In the genomic region with DNA sequence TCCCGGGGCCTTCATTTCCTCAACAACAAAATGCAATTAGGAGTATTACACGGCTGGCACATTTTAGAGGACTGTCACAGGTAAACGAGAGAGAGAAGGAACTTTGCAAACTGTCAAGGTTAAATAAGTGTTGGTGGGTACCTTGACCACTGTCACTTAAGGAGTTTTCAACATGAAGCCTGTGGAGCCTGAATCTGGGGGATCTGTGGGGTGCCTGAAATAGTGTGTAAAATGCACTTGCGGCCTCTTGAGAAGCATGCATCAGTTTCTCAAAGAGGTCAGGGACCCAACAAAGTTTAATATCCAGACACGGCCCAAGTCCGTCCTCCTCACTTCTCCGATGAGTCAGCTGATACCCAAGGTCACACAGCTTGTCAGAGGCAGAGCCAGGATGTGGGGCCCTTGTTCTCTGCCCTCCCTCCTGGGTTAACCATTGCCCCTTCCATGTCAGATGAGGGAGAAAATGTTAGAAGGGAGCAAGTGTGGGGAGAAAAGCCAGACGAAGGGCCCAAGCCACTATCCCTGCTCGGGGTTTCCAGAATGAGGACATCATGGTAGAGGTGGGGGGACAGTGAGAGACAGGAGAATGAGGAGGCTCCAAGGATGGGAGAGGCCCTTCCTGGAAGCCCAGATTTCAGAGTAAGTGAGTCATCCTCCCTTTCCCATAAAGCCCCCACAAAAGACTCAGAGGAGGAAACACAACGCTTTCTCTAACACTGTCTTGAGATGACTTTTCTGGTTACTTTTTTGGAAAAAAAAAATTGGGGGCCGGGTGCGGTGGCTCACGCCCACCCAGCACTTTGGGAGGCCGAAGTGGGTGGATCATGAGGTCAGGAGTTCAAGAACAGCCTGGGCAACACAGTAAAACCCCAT, we compare ENCODE assay signal across 10 cellular contexts. TPM values are rescaled to one million over a fixed set of nuclear protein-coding genes. Genes with fewer than 3 reads are reported as not detected.
DNase-seq lines count a peak whose midpoint lies in the region; TF ChIP-seq lines count a peak whose summit lies in the region.
"Had no signal": no experiment of that assay in that cellular context is flagged by ENCODE, and none has a peak within 500 bp of the region (broad histone marks: within the 10 kb centered on the region; RNA-seq: fewer than 3 reads in every experiment).

No MANE protein-coding gene starts in this region.

- DNase-seq in activated naive CD4-positive, alpha-beta T cell treated with anti-CD3 and anti-CD28 coated beads for 36 hours: peak; percentile 22
- DNase-seq in activated naive CD4-positive, alpha-beta T cell treated with anti-CD3 and anti-CD28 coated beads, Interleukin-2, amount 10 ng/mL, durations not matched to agents 7 days and 5 days: no peak
- DNase-seq in adipocyte (ENCODE audit: low read depth) (peak; percentile 24), mesenchymal stem cell (peak; percentile 95), transverse colon (peak; percentile 42), NCI-H2029 treated with DMSO at 0.1 percent for 48 hours (lab: John Stamatoyannopoulos, UW) (no peak), MM.1S (no peak), GDM1 (lab: John Stamatoyannopoulos, UW) (no peak)
- DNase-seq: NCI-H69 had no signal

- no peaks in the 10 kb centered on the region for H3K9me2 ChIP-seq in MM.1S (replicated peaks; ENCODE audit: insufficient read depth, low read length)

- H3K4me1 ChIP-seq in adipocyte (ENCODE audit: control insufficient read depth, insufficient read depth, low read length) (peaks cover 39% of the 10 kb centered on the region), mesenchymal stem cell (ENCODE audit: control insufficient read depth, insufficient read depth, low read depth, low read length) (peaks cover 19% of the 10 kb centered on the region), transverse colon (peaks cover 37 to 62% (median 47%) of the 10 kb centered on the region in 4 donors), MM.1S (ENCODE audit: low read length) (peaks cover 4% of the 10 kb centered on the region; the same call in 1 of the 2 replicates)

- H2BK120ac ChIP-seq in mesenchymal stem cell (ENCODE audit: low read depth, low read length): peak overlapping the region; percentile 44

- no peaks in the 10 kb centered on the region for H3F3A ChIP-seq in MM.1S (ENCODE audit: insufficient read depth, low read length)

- H2AK5ac ChIP-seq in mesenchymal stem cell (ENCODE audit: low read length, severe bottlenecking): no peak overlapping the region

- no peaks in the 10 kb centered on the region for H3K27me3 Mint-ChIP-seq in activated naive CD4-positive, alpha-beta T cell treated with anti-CD3 and anti-CD28 coated beads for 36 hours (ENCODE audit: low read depth)
- peaks cover 32% of the 10 kb centered on the region for H3K27me3 Mint-ChIP-seq in activated naive CD4-positive, alpha-beta T cell treated with anti-CD3 and anti-CD28 coated beads, Interleukin-2, amount 10 ng/mL, durations not matched to agents 7 days and 5 days

- H3K79me2 ChIP-seq in MM.1S (ENCODE audit: low read length): no peaks in the 10 kb centered on the region

- H2AFZ ChIP-seq in mesenchymal stem cell (ENCODE audit: low read depth, low read length) (peak overlapping the region; percentile 73), MM.1S (ENCODE audit: low read length) (no peak overlapping the region)

- H2BK15ac ChIP-seq in mesenchymal stem cell (ENCODE audit: low read depth, poor library complexity, severe bottlenecking): peak overlapping the region; percentile 37

- H3K4ac ChIP-seq in mesenchymal stem cell (ENCODE audit: low read depth in 1 of 2, low read length in 2 of 2): peak overlapping the region in 1 of 2 experiments; percentile 90

- H3K18ac ChIP-seq in mesenchymal stem cell (ENCODE audit: low read depth in 1 of 2, low read length in 2 of 2): peak overlapping the region; percentile 18 to 99

- H3K27ac ChIP-seq in mesenchymal stem cell (ENCODE audit: low read length, poor library complexity, severe bottlenecking): peak overlapping the region; percentile 67
- peak overlapping the region; percentile 77 to 86 (median 84) for H3K27ac ChIP-seq in transverse colon
- H3K27ac ChIP-seq in MM.1S (ENCODE audit: low read length): no peak overlapping the region
- H3K27ac ChIP-seq: BLaER1 had no signal

- no peak overlapping the region for H3K23ac ChIP-seq in mesenchymal stem cell (ENCODE audit: low read length in 2 of 2)

- H3K9me3 Mint-ChIP-seq in activated naive CD4-positive, alpha-beta T cell treated with anti-CD3 and anti-CD28 coated beads for 36 hours: no peaks in the 10 kb centered on the region
- H3K9me3 Mint-ChIP-seq in activated naive CD4-positive, alpha-beta T cell treated with anti-CD3 and anti-CD28 coated beads, Interleukin-2, amount 10 ng/mL, durations not matched to agents 7 days and 5 days: no peaks in the 10 kb centered on the region

- no peaks in the 10 kb centered on the region for H3K36me3 Mint-ChIP-seq in activated naive CD4-positive, alpha-beta T cell treated with anti-CD3 and anti-CD28 coated beads for 36 hours (ENCODE audit: low read depth)
- no peaks in the 10 kb centered on the region for H3K36me3 Mint-ChIP-seq in activated naive CD4-positive, alpha-beta T cell treated with anti-CD3 and anti-CD28 coated beads, Interleukin-2, amount 10 ng/mL, durations not matched to agents 7 days and 5 days

- in situ Hi-C loops in transverse colon (cut with MboI; ENCODE audit: low pct_ligation_motif_present in 1 of 4, low pct_unique_long_range_greater_than_20kb in 1 of 4, low sequenced_read_pairs in 3 of 4): no loop called here

- H3K9me3 ChIP-seq in adipocyte (ENCODE audit: control insufficient read depth, low read length): no peaks in the 10 kb centered on the region
- H3K9me3 ChIP-seq in mesenchymal stem cell (ENCODE audit: control insufficient read depth, low read length): no peaks in the 10 kb centered on the region
- no peaks in the 10 kb centered on the region for H3K9me3 ChIP-seq in transverse colon
- H3K9me3 ChIP-seq in MM.1S (replicated peaks; ENCODE audit: insufficient read depth, low read length): no peaks in the 10 kb centered on the region
- H3K9me3 ChIP-seq: BLaER1 had no signal

- TF ChIP-seq CTCF in transverse colon (IDR thresholded peaks at IDR 0.05) (no peak), MM.1S (IDR thresholded peaks at IDR 0.05; ENCODE audit: low read length) (no peak)

- H3K4me3 ChIP-seq in adipocyte (ENCODE audit: low read length): no peak overlapping the region
- H3K4me3 ChIP-seq in mesenchymal stem cell (ENCODE audit: insufficient read depth in 1 of 2, low read depth in 1 of 2, low read length in 2 of 2): no peak overlapping the region
- no peak overlapping the region for H3K4me3 ChIP-seq in transverse colon
- H3K4me3 ChIP-seq in MM.1S (ENCODE audit: low read length): no peak overlapping the region
- H3K4me3 ChIP-seq: BLaER1 had no signal

- no peak for TF ChIP-seq POLR2A in transverse colon (IDR thresholded peaks at IDR 0.05)

- no peak for TF ChIP-seq EP300 in transverse colon (IDR thresholded peaks at IDR 0.05; ENCODE audit: low read depth)

- H3K27me3 ChIP-seq in adipocyte (replicated peaks; ENCODE audit: control insufficient read depth, insufficient read depth, low read length) (no peaks in the 10 kb centered on the region), mesenchymal stem cell (ENCODE audit: control insufficient read depth in 1 of 2, insufficient read depth in 1 of 2, low read length in 2 of 2) (no peaks in the 10 kb centered on the region), transverse colon (peaks cover 9% of the 10 kb centered on the region), MM.1S (replicated peaks; ENCODE audit: insufficient read depth, low read length) (peaks cover 7% of the 10 kb centered on the region; the same call in 1 of the 2 replicates)

- H3K4me1 Mint-ChIP-seq in activated naive CD4-positive, alpha-beta T cell treated with anti-CD3 and anti-CD28 coated beads for 36 hours (ENCODE audit: low read depth): peaks cover 21% of the 10 kb centered on the region
- H3K4me1 Mint-ChIP-seq in activated naive CD4-positive, alpha-beta T cell treated with anti-CD3 and anti-CD28 coated beads, Interleukin-2, amount 10 ng/mL, durations not matched to agents 7 days and 5 days: peaks cover 21% of the 10 kb centered on the region

- H3K36me3 ChIP-seq in adipocyte (ENCODE audit: control insufficient read depth, insufficient read depth, low read length, severe bottlenecking) (no peaks in the 10 kb centered on the region), mesenchymal stem cell (ENCODE audit: control insufficient read depth in 1 of 2, insufficient read depth in 2 of 2, low read depth in 1 of 2, low read length in 2 of 2) (peaks cover 0 to 19% of the 10 kb centered on the region in 2 experiments), transverse colon (no peaks in the 10 kb centered on the region), MM.1S (replicated peaks; ENCODE audit: insufficient read depth, low read length) (no peaks in the 10 kb centered on the region)
- H3K36me3 ChIP-seq: BLaER1 had no signal

- H3K14ac ChIP-seq in mesenchymal stem cell (ENCODE audit: low read length in 2 of 2): no peak overlapping the region

- H3K9ac ChIP-seq in adipocyte (ENCODE audit: low read length): peak overlapping the region; percentile 61
- peak overlapping the region; percentile 68 for H3K9ac ChIP-seq in mesenchymal stem cell (ENCODE audit: low read length)
- H3K9ac ChIP-seq in MM.1S (ENCODE audit: low read length): no peak overlapping the region
- H3K9ac ChIP-seq: BLaER1 had no signal

- H3K4me2 ChIP-seq in mesenchymal stem cell (ENCODE audit: low read length, poor library complexity, severe bottlenecking) (no peak overlapping the region), MM.1S (ENCODE audit: low read depth, low read length) (no peak overlapping the region)
- H3K4me2 ChIP-seq: BLaER1 had no signal

- no peaks in the 10 kb centered on the region for H4K20me1 ChIP-seq in MM.1S (ENCODE audit: insufficient read depth, low read length)
- H4K20me1 ChIP-seq: BLaER1 had no signal

- H4K91ac ChIP-seq in mesenchymal stem cell (ENCODE audit: low read length): peak overlapping the region; percentile 70

- peak overlapping the region; percentile 77 for H3K27ac Mint-ChIP-seq in activated naive CD4-positive, alpha-beta T cell treated with anti-CD3 and anti-CD28 coated beads for 36 hours
- H3K27ac Mint-ChIP-seq in activated naive CD4-positive, alpha-beta T cell treated with anti-CD3 and anti-CD28 coated beads, Interleukin-2, amount 10 ng/mL, durations not matched to agents 7 days and 5 days: no peak overlapping the region

- CTCF ChIA-PET in activated naive CD4-positive, alpha-beta T cell treated with anti-CD3 and anti-CD28 coated beads for 36 hours (lab: Charles Lee): interaction anchor here (1.1 to 1.6 kb wide), 4 partner anchors 8 to 448 kb away, joined by 3 to 4 read pairs (median 4); no protein-coding TSS in a partner anchor
- CTCF ChIA-PET in activated naive CD4-positive, alpha-beta T cell treated with anti-CD3 and anti-CD28 coated beads, Interleukin-2, amount 10 ng/mL, durations not matched to agents 7 days and 5 days (lab: Charles Lee): interaction anchor here (1.3 kb wide), 1 partner anchor 55 kb away, joined by 3 read pairs; no protein-coding TSS in a partner anchor

- intact Hi-C loops in activated naive CD4-positive, alpha-beta T cell treated with anti-CD3 and anti-CD28 coated beads for 36 hours (cut with micrococcal nuclease): no loop called here
- intact Hi-C loops in transverse colon (cut with DNase I; ENCODE audit: low total_unique reads): no loop called here

- H4K8ac ChIP-seq in mesenchymal stem cell (ENCODE audit: low read length): peak overlapping the region; percentile 57

- no peaks in the 10 kb centered on the region for H3K79me1 ChIP-seq in mesenchymal stem cell (replicated peaks; ENCODE audit: low read length, poor library complexity, severe bottlenecking)

- peak overlapping the region in 1 of 2 experiments; percentile 72 for H2BK12ac ChIP-seq in mesenchymal stem cell (ENCODE audit: low read length in 2 of 2)

- 27% methylated on average over 12 of the region's 14 CpGs for WGBS in mesenchymal stem cell
- WGBS in transverse colon (ENCODE audit: low coverage in 1 of 2), 2 donors: 54 to 55% methylated on average over 5 to 14 of the region's 14 CpGs

- no peak overlapping the region for H3K4me3 Mint-ChIP-seq in activated naive CD4-positive, alpha-beta T cell treated with anti-CD3 and anti-CD28 coated beads for 36 hours
- H3K4me3 Mint-ChIP-seq in activated naive CD4-positive, alpha-beta T cell treated with anti-CD3 and anti-CD28 coated beads, Interleukin-2, amount 10 ng/mL, durations not matched to agents 7 days and 5 days: no peak overlapping the region

- H2BK5ac ChIP-seq in mesenchymal stem cell (ENCODE audit: low read depth, low read length, poor library complexity, severe bottlenecking): no peak overlapping the region

RNA-seq across cellular contexts. Expression of a gene that starts 42.2 kb away (rescaled TPM):
- total RNA-seq in activated naive CD4-positive, alpha-beta T cell treated with anti-CD3 and anti-CD28 coated beads for 36 hours: under 1 TPM; 0.12 to 0.14 TPM
- polyA plus RNA-seq in mesenchymal stem cell (2013, experiment 1 of 2): 2.1 TPM
- polyA plus RNA-seq in mesenchymal stem cell (2013, experiment 2 of 2): 2.2 TPM
- 10 to 100 TPM; 26.1 to 96.9 (median 43.2) TPM for total RNA-seq in transverse colon

RNA-seq across cellular contexts. Expression of a gene that starts 49.9 kb away (rescaled TPM):
- 10 to 100 TPM; 67.3 to 68.5 TPM for total RNA-seq in activated naive CD4-positive, alpha-beta T cell treated with anti-CD3 and anti-CD28 coated beads for 36 hours
- polyA plus RNA-seq in mesenchymal stem cell (2013, experiment 1 of 2): 17.9 TPM
- polyA plus RNA-seq in mesenchymal stem cell (2013, experiment 2 of 2): 18.2 TPM
- 10 to 100 TPM; 15.3 to 36.2 (median 21.8) TPM for total RNA-seq in transverse colon

Comparison
In these comparisons a context has a peak if more than half of its experiments do, and no peak if none do; other contexts are left out.
1. DNase-seq: peak in activated naive CD4-positive, alpha-beta T cell treated with anti-CD3 and anti-CD28 coated beads for 36 hours (single experiment), adipocyte (single experiment), mesenchymal stem cell (single experiment) and transverse colon (single experiment); none in activated naive CD4-positive, alpha-beta T cell treated with anti-CD3 and anti-CD28 coated beads, Interleukin-2, amount 10 ng/mL, durations not matched to agents 7 days and 5 days (single experiment), NCI-H2029 treated with DMSO at 0.1 percent for 48 hours (single experiment), MM.1S (single experiment) and GDM1 (single experiment).
2. RNA of a gene that starts 42.2 kb away (total RNA-seq): 26.1 to 96.9 TPM in transverse colon; 0.12 to 0.14 TPM in activated naive CD4-positive, alpha-beta T cell treated with anti-CD3 and anti-CD28 coated beads for 36 hours; every median in the first group is over 10 times any median in the second.